In the genomic region with DNA sequence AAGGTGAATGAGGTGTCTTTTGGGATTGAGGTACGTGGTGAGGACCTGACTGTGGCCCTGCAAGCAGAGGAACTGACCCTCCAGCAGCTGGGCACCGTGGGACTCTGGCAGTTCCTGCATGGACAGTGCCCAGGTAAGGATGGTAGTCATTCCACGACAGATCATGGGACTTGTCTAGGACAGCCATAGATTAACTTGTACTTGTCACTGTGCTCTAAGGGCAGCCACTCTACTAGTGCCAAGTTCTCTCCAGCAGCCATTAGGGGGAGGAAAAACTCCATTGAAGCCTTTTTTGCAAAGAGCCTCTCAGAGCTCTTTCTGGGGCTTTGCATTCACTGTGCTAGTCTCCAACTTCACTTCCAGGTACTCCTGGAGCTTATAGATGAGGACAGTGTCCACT, we compare ENCODE assay signal across 2 cellular contexts.
TF ChIP-seq lines count a peak whose summit lies in the region.

No MANE protein-coding gene starts in this region.

TF ChIP-seq in SK-N-SH, 30 proteins besides CTCF, POLR2A, EP300 and RAD21:
- TF ChIP-seq TEAD4 (IDR thresholded peaks at IDR 0.05; ENCODE audit: borderline replicate concordance, insufficient read depth) = no peak
- TF ChIP-seq RCOR1 (IDR thresholded peaks at IDR 0.05; ENCODE audit: low read length) = no peak
- no peak for TF ChIP-seq JUND (IDR thresholded peaks at IDR 0.05)

TF ChIP-seq in SK-N-SH treated with all-trans-retinoic acid at 6 μM for 48 hours, 23 proteins besides CTCF, POLR2A, EP300 and RAD21:
- TF ChIP-seq PPARA (CRISPR knock-in tag; IDR thresholded peaks at IDR 0.05; ENCODE audit: borderline replicate concordance) (no peak), RARB (CRISPR knock-in tag; IDR thresholded peaks at IDR 0.05) (no peak), SNAI2 (CRISPR knock-in tag; IDR thresholded peaks at IDR 0.05) (no peak), CSDC2 (CRISPR knock-in tag; IDR thresholded peaks at IDR 0.05) (no peak)
- TF ChIP-seq, protein P1, sequence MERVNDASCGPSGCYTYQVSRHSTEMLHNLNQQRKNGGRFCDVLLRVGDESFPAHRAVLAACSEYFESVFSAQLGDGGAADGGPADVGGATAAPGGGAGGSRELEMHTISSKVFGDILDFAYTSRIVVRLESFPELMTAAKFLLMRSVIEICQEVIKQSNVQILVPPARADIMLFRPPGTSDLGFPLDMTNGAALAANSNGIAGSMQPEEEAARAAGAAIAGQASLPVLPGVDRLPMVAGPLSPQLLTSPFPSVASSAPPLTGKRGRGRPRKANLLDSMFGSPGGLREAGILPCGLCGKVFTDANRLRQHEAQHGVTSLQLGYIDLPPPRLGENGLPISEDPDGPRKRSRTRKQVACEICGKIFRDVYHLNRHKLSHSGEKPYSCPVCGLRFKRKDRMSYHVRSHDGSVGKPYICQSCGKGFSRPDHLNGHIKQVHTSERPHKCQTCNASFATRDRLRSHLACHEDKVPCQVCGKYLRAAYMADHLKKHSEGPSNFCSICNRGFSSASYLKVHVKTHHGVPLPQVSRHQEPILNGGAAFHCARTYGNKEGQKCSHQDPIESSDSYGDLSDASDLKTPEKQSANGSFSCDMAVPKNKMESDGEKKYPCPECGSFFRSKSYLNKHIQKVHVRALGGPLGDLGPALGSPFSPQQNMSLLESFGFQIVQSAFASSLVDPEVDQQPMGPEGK (CRISPR knock-in tag; IDR thresholded peaks at IDR 0.05; ENCODE audit: borderline replicate concordance) = no peak
